Comparison of ENCODE assay signal across 1 cellular context in the genomic region with DNA sequence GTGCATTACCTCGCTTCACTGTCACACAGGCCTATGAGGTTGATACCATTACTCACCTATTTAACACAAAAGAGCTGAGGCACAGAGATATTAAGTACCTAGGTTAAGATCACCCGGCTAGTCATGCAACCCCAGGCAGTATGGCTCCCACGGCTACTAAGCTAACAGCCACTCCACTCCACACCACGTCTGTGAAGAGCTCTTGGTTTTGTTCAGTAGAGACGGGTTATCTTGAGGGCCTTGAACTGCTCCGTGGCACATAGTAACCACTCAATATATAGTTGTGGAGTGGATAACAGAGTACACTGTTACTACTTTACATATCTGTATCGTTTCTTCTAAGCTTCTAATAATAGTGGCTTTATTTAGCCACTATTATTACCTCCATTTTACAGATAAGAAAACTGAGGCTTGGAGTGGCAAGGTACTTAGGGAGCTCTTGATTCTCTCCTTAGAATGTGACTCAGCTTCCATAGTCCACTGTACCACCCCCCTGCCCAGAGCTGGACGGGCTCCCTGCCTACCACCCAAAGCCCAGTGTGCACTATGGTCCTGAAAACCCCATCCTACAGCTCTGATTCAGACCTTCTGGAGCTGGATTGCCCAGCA.
TF ChIP-seq lines count a peak whose summit lies in the region.

No MANE protein-coding gene starts in this region.

TF ChIP-seq in HepG2, 621 proteins besides CTCF, POLR2A, EP300 and RAD21:
- no peak for TF ChIP-seq JUNB (CRISPR knock-in tag; IDR thresholded peaks at IDR 0.05; ENCODE audit: borderline replicate concordance)
- TF ChIP-seq ARHGAP35 (CRISPR knock-in tag; IDR thresholded peaks at IDR 0.05; ENCODE audit: borderline replicate concordance): no peak
- TF ChIP-seq YEATS2 (CRISPR knock-in tag; IDR thresholded peaks at IDR 0.05; ENCODE audit: borderline replicate concordance): 0 out of 2 replicates have a peak, but pooled peaks have one; percentile 7
- no peak for TF ChIP-seq ZNF773 (CRISPR knock-in tag; IDR thresholded peaks at IDR 0.05; ENCODE audit: borderline replicate concordance)
- peak; percentile 82 for TF ChIP-seq ZNF629 (CRISPR knock-in tag; conservative IDR thresholded peaks at IDR 0.05)
- TF ChIP-seq KDM4B (CRISPR knock-in tag; IDR thresholded peaks at IDR 0.05): no peak
- TF ChIP-seq ZNF558 (CRISPR knock-in tag; IDR thresholded peaks at IDR 0.05; ENCODE audit: borderline replicate concordance): 0 out of 2 replicates have a peak, but pooled peaks have one; percentile 63
- TF ChIP-seq ZNF766 (CRISPR knock-in tag; IDR thresholded peaks at IDR 0.05; ENCODE audit: borderline replicate concordance): no peak
- peak; percentile 10 for TF ChIP-seq SRSF1 (optimal IDR thresholded peaks at IDR 0.05; ENCODE audit: low read depth, low read length)
- TF ChIP-seq ZNF605 (CRISPR knock-in tag; IDR thresholded peaks at IDR 0.05): peak; percentile 24; the same call in 1 of the 2 replicates
- no peak for TF ChIP-seq RNF2 (conservative IDR thresholded peaks at IDR 0.05; ENCODE audit: low read depth)
- 0 out of 2 replicates have a peak, but pooled peaks have one; percentile 3 for TF ChIP-seq SOX5 (CRISPR knock-in tag; IDR thresholded peaks at IDR 0.05; ENCODE audit: borderline replicate concordance)
- TF ChIP-seq ZNF496 (CRISPR knock-in tag; IDR thresholded peaks at IDR 0.05; ENCODE audit: insufficient replicate concordance): no peak
- 0 out of 2 replicates have a peak, but pooled peaks have one; percentile 9 for TF ChIP-seq KMT2B (CRISPR knock-in tag; IDR thresholded peaks at IDR 0.05)
- TF ChIP-seq, protein P1, sequence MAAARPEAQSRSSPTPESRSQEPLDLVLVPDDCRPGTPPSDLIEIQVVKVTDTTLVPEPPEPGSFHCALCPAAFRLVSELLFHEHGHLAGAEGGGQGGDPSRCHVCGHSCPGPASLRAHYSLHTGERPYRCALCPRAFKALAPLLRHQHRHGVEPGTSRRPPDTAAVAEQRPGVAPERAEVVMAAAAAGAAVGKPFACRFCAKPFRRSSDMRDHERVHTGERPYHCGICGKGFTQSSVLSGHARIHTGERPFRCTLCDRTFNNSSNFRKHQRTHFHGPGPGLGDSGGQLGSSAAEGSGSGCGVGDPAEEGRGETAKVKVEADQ (CRISPR knock-in tag; IDR thresholded peaks at IDR 0.05; ENCODE audit: borderline replicate concordance): peak; percentile 16; the same call in 1 of the 2 replicates
- TF ChIP-seq, protein P2, sequence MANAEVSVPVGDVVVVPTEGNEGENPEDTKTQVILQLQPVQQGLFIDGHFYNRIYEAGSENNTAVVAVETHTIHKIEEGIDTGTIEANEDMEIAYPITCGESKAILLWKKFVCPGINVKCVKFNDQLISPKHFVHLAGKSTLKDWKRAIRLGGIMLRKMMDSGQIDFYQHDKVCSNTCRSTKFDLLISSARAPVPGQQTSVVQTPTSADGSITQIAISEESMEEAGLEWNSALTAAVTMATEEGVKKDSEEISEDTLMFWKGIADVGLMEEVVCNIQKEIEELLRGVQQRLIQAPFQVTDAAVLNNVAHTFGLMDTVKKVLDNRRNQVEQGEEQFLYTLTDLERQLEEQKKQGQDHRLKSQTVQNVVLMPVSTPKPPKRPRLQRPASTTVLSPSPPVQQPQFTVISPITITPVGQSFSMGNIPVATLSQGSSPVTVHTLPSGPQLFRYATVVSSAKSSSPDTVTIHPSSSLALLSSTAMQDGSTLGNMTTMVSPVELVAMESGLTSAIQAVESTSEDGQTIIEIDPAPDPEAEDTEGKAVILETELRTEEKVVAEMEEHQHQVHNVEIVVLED (CRISPR knock-in tag; IDR thresholded peaks at IDR 0.05; ENCODE audit: borderline replicate concordance): 0 out of 2 replicates have a peak, but pooled peaks have one; percentile 18
- no peak for TF ChIP-seq CREB3 (CRISPR knock-in tag; IDR thresholded peaks at IDR 0.05)
- TF ChIP-seq ZNF547 (CRISPR knock-in tag; IDR thresholded peaks at IDR 0.05): 0 out of 2 replicates have a peak, but pooled peaks have one; percentile 35
- TF ChIP-seq ZMYM2 (CRISPR knock-in tag; IDR thresholded peaks at IDR 0.05): 0 out of 2 replicates have a peak, but pooled peaks have one; percentile 33
